In genomic region chr14:31283568-31284252, GRCh38 we compare ENCODE assay signal across 12 cellular contexts.
DNase-seq lines count a peak whose midpoint lies in the region; ATAC-seq and TF ChIP-seq lines count a peak whose summit lies in the region.
"Had no signal": no experiment of that assay in that cellular context is flagged by ENCODE, and none has a peak within 500 bp of the region (broad histone marks: within the 10 kb centered on the region; RNA-seq: fewer than 3 reads in every experiment).

No MANE protein-coding gene starts in this region.

- ATAC-seq in GM21529 (IDR thresholded peaks at IDR 0.05; ENCODE audit: unreplicated experiment) (peak; percentile 79), IMR-90 (ENCODE audit: low read depth) (peak; percentile 27)

- no TSS peak for BruUV-seq in IMR-90 (replicated peaks; lab: Mats Ljungman, UMichigan)

- no peak overlapping the region for H3K4ac ChIP-seq in IMR-90 (ENCODE audit: low read depth, low read length)

- peaks cover 5% of the 10 kb centered on the region for H3K9me3 Mint-ChIP-seq in activated T-cell treated with anti-CD3 and anti-CD28 coated beads, Interleukin-2, amount 50 U/mL, for 24 hours

- no peak overlapping the region for H2AFZ ChIP-seq in IMR-90 (replicated peaks; ENCODE audit: low read length, poor library complexity)

- no peak overlapping the region for H2AK5ac ChIP-seq in IMR-90 (ENCODE audit: low read depth, low read length)

- H3K27me3 Mint-ChIP-seq in activated T-cell treated with anti-CD3 and anti-CD28 coated beads, Interleukin-2, amount 50 U/mL, for 24 hours: no peaks in the 10 kb centered on the region

- no peaks in the 10 kb centered on the region for H3K79me1 ChIP-seq in IMR-90 (ENCODE audit: low read depth in 1 of 2, low read length in 2 of 2)

- dilution Hi-C loops in IMR-90 (cut with HindIII; ENCODE audit: low sequenced_read_pairs, unreplicated experiment): no loop called here

- no peak overlapping the region for H3K4me2 ChIP-seq in IMR-90 (ENCODE audit: low read depth, low read length)

- no peak for TF ChIP-seq RAD21 in IMR-90 (IDR thresholded peaks at IDR 0.05; ENCODE audit: low read length)

- DNase-seq in GF-D8 (lab: John Stamatoyannopoulos, UW) (peak; percentile 4), IMR-90 (no peak), choroid plexus epithelial cell (ENCODE audit: low read depth) (peak; percentile 14), C1 segment of cervical spinal cord (lab: John Stamatoyannopoulos, UW) (no peak), inferior parietal cortex (ENCODE audit: extremely low spot score) (no peak), H7 (no peak)
- no peak for DNase-seq in activated T-cell treated with anti-CD3 and anti-CD28 coated beads, Interleukin-2, amount 50 U/mL, for 24 hours
- DNase-seq: activated CD4-positive, alpha-beta T cell treated with anti-CD3 and anti-CD28 coated beads for 4 hours; DMS 273 treated with DMSO at 0.1 percent for 48 hours; GOT3; NCI-H226 had no signal

- TF ChIP-seq POLR2A in IMR-90 (IDR thresholded peaks at IDR 0.05; ENCODE audit: low read depth, low read length): no peak

- H3K27ac Mint-ChIP-seq in activated T-cell treated with anti-CD3 and anti-CD28 coated beads, Interleukin-2, amount 50 U/mL, for 24 hours: no peak overlapping the region

- no peak overlapping the region for H2BK5ac ChIP-seq in IMR-90 (ENCODE audit: low read depth, low read length, poor library complexity, severe bottlenecking)

- H3K9me1 ChIP-seq in IMR-90 (ENCODE audit: insufficient read depth, low read length): no peaks in the 10 kb centered on the region

- H3K9ac ChIP-seq in IMR-90 (ENCODE audit: low read depth, low read length): no peak overlapping the region

- H3K23ac ChIP-seq in IMR-90 (ENCODE audit: low read depth, low read length): no peak overlapping the region

- no peaks in the 10 kb centered on the region for H3K4me1 ChIP-seq in IMR-90 (ENCODE audit: control insufficient read depth, insufficient read depth, low read length)

- H3K4me3 ChIP-seq in IMR-90 (ENCODE audit: insufficient read depth, low read depth, low read length) (no peak overlapping the region), choroid plexus epithelial cell (ENCODE audit: low read depth, low read length) (no peak overlapping the region), H7 (ENCODE audit: insufficient read depth, low read depth, low read length) (no peak overlapping the region)

- intact Hi-C loops in IMR-90 (cut with micrococcal nuclease): no loop called here

- H2BK20ac ChIP-seq in IMR-90 (ENCODE audit: low read depth, low read length): no peak overlapping the region

- H3K14ac ChIP-seq in IMR-90 (replicated peaks; ENCODE audit: low read depth, low read length): no peak overlapping the region

- H3K36me3 Mint-ChIP-seq in activated T-cell treated with anti-CD3 and anti-CD28 coated beads, Interleukin-2, amount 50 U/mL, for 24 hours (ENCODE audit: low read depth): peaks cover 3% of the 10 kb centered on the region

- in situ Hi-C loops in IMR-90 (cut with MboI; ENCODE audit: low sequenced_read_pairs): no loop called here

- POLR2A ChIA-PET in IMR-90 (lab: Charles Lee; ENCODE audit: unreplicated experiment): no interaction called here

- H2BK120ac ChIP-seq in IMR-90 (ENCODE audit: low read depth, low read length): no peak overlapping the region

- no peak overlapping the region for H4K91ac ChIP-seq in IMR-90 (ENCODE audit: insufficient read depth, low read depth, low read length)

- H3K4me1 Mint-ChIP-seq in activated T-cell treated with anti-CD3 and anti-CD28 coated beads, Interleukin-2, amount 50 U/mL, for 24 hours (ENCODE audit: low read depth): peaks cover 6% of the 10 kb centered on the region

- H3K27me3 ChIP-seq in IMR-90 (ENCODE audit: control insufficient read depth, insufficient read depth, low read length) (no peaks in the 10 kb centered on the region), H7 (ENCODE audit: control insufficient read depth, insufficient read depth, low read length) (no peaks in the 10 kb centered on the region)

- no peak overlapping the region for H2AK9ac ChIP-seq in IMR-90 (replicated peaks; ENCODE audit: low read depth, low read length, poor library complexity)

- H3K36me3 ChIP-seq in IMR-90 (ENCODE audit: control insufficient read depth, insufficient read depth, low read length) (no peaks in the 10 kb centered on the region), H7 (replicated peaks; ENCODE audit: control insufficient read depth, insufficient read depth, low read length) (no peaks in the 10 kb centered on the region)

- peak overlapping the region; percentile 77 for H3K18ac ChIP-seq in IMR-90 (ENCODE audit: low read depth, low read length)

- no peak overlapping the region for H2BK15ac ChIP-seq in IMR-90 (ENCODE audit: low read depth, low read length)

- no peak overlapping the region; the same call in 1 of the 2 replicates for H4K5ac ChIP-seq in IMR-90 (ENCODE audit: low read depth, low read length)

- no peaks in the 10 kb centered on the region for H4K20me1 ChIP-seq in IMR-90 (ENCODE audit: insufficient read depth, low read length)

- CTCF ChIA-PET in IMR-90 (lab: Yijun Ruan, JAX): interaction anchor here (0.9 kb wide), 1 partner anchor 10 kb away, joined by 3 read pairs; no protein-coding TSS in a partner anchor

- no peak overlapping the region for H3K27ac ChIP-seq in IMR-90 (ENCODE audit: insufficient read depth, low read length)

- TF ChIP-seq CTCF in IMR-90 (conservative IDR thresholded peaks at IDR 0.05; ENCODE audit: low read depth, low read length): no peak
- TF ChIP-seq CTCF in choroid plexus epithelial cell (conservative IDR thresholded peaks at IDR 0.05; ENCODE audit: low read depth, low read length): no peak

- 0 out of 2 replicates have a peak, but pooled peaks cover under 1% of the 10 kb centered on the region for H3K9me3 ChIP-seq in IMR-90 (ENCODE audit: control insufficient read depth, insufficient read depth, low read length)

- no peak overlapping the region for H3K4me3 Mint-ChIP-seq in activated T-cell treated with anti-CD3 and anti-CD28 coated beads, Interleukin-2, amount 50 U/mL, for 24 hours

- H4K8ac ChIP-seq in IMR-90 (ENCODE audit: low read depth in 2 of 2, low read length in 2 of 2): no peak overlapping the region

- H3K56ac ChIP-seq in IMR-90 (ENCODE audit: extremely low read depth, insufficient read depth, low read length): no peak overlapping the region

- WGBS in IMR-90 (ENCODE audit: extremely low coverage in 2 of 2, insufficient read length in 1 of 2), 2 experiments: no CpG with 5 or more reads among the region's 3 CpGs

TF ChIP-seq in IMR-90, 13 proteins besides CTCF, POLR2A, EP300 and RAD21:
- TF ChIP-seq ELK1 (IDR thresholded peaks at IDR 0.05; ENCODE audit: borderline replicate concordance, low read depth, low read length) (no peak), CEBPB (IDR thresholded peaks at IDR 0.05; ENCODE audit: low read depth, low read length) (no peak)

Comparison
In these comparisons a context has a peak if more than half of its experiments do, and no peak if none do; other contexts are left out.
1. DNase-seq: peak in GF-D8 (single experiment) and choroid plexus epithelial cell (single experiment); none in IMR-90 (single experiment), C1 segment of cervical spinal cord (0 of 14), inferior parietal cortex (single experiment), H7 (single experiment) and activated T-cell treated with anti-CD3 and anti-CD28 coated beads, Interleukin-2, amount 50 U/mL, for 24 hours (single experiment).